In genomic region chr15:73870700-73871408, GRCh38 we compare ENCODE assay signal across 13 cellular contexts. TPM values are rescaled to one million over a fixed set of nuclear protein-coding genes. Genes with fewer than 3 reads are reported as not detected.
DNase-seq lines count a peak whose midpoint lies in the region; TF ChIP-seq lines count a peak whose summit lies in the region.
"Had no signal": no experiment of that assay in that cellular context is flagged by ENCODE, and none has a peak within 500 bp of the region (broad histone marks: within the 10 kb centered on the region; RNA-seq: fewer than 3 reads in every experiment).

No MANE protein-coding gene starts in this region.

- peaks cover 100% of the 10 kb centered on the region for H3K27me3 Mint-ChIP-seq in Calu3 (ENCODE audit: unreplicated experiment)

- CTCF ChIA-PET in Calu3 (lab: Charles Lee), result interaction anchor here (1.1 kb wide), 1 partner anchor 38 kb away, joined by 3 read pairs; no protein-coding TSS in a partner anchor
- CTCF ChIA-PET in mammary epithelial cell (lab: Charles Lee; ENCODE audit: low non-redundant PET), result no interaction called here

- H3K9ac ChIP-seq in mammary epithelial cell (ENCODE audit: insufficient read depth, low read length), result no peak overlapping the region

- no peak overlapping the region for H2AFZ ChIP-seq in mammary epithelial cell (ENCODE audit: low read depth, low read length)

- H3K36me3 Mint-ChIP-seq in Calu3 (ENCODE audit: insufficient read depth, unreplicated experiment), result no peaks in the 10 kb centered on the region

- TF ChIP-seq POLR2A in erythroblast (IDR thresholded peaks at IDR 0.05; ENCODE audit: low read length) (no peak), lower leg skin (IDR thresholded peaks at IDR 0.05) (no peak)

- no peak for TF ChIP-seq CTCF in Calu3 (IDR thresholded peaks at IDR 0.05; ENCODE audit: unreplicated experiment)
- TF ChIP-seq CTCF in lower leg skin (IDR thresholded peaks at IDR 0.05), result no peak
- TF ChIP-seq CTCF in mammary epithelial cell (conservative IDR thresholded peaks at IDR 0.05 in 1 of 2, IDR thresholded peaks at IDR 0.05 in 1 of 2; ENCODE audit: extremely low read depth in 1 of 2, insufficient read depth in 1 of 2, low read depth in 1 of 2, low read length in 2 of 2), result no peak

- 44 to 45% methylated on average over 17 of the region's 17 CpGs for WGBS in lower leg skin, 2 donors
- 61% methylated on average over 17 of the region's 17 CpGs for WGBS in mammary epithelial cell (ENCODE audit: low coverage, missing lambda C conversion rate)

- H3K79me2 ChIP-seq in mammary epithelial cell (ENCODE audit: insufficient read depth, low read length), result no peaks in the 10 kb centered on the region

- no peak overlapping the region for H3K27ac Mint-ChIP-seq in Calu3 (ENCODE audit: unreplicated experiment)
- H3K27ac Mint-ChIP-seq: progenitor cell of endocrine pancreas had no signal

- dilution Hi-C loops in mammary epithelial cell (cut with HindIII; ENCODE audit: low sequenced_read_pairs), result no loop called here

- peaks cover 3% of the 10 kb centered on the region for H3K9me3 Mint-ChIP-seq in Calu3 (ENCODE audit: low read depth, unreplicated experiment)

- H3K4me3 ChIP-seq in lower leg skin (ENCODE audit: low read depth, poor library complexity, severe bottlenecking) (no peak overlapping the region), mammary epithelial cell (replicated peaks in 1 of 3; ENCODE audit: insufficient read depth in 1 of 3, low read depth in 2 of 3, low read length in 3 of 3) (no peak overlapping the region)

- H3K4me1 Mint-ChIP-seq in Calu3 (ENCODE audit: low read depth, unreplicated experiment), result peaks cover 8% of the 10 kb centered on the region

- H4K20me1 ChIP-seq in mammary epithelial cell (ENCODE audit: insufficient read depth, low read length), result no peaks in the 10 kb centered on the region

- no peaks in the 10 kb centered on the region for H3K36me3 ChIP-seq in mammary epithelial cell (ENCODE audit: insufficient read depth, low read length)

- BruUV-seq in Calu3 (replicated peaks; lab: Mats Ljungman, UMichigan), result no TSS peak
- BruUV-seq in mammary epithelial cell (replicated peaks; lab: Mats Ljungman, UMichigan), result no TSS peak

- no peaks in the 10 kb centered on the region for H3K4me1 ChIP-seq in mammary epithelial cell (ENCODE audit: insufficient read depth, low read length)

- peaks cover 5% of the 10 kb centered on the region for H3K27me3 ChIP-seq in mammary epithelial cell (ENCODE audit: insufficient read depth, low read length)

- peak; percentile 22 for DNase-seq in Calu3
- DNase-seq in NCI-H2029 treated with DMSO at 0.1 percent for 48 hours (lab: John Stamatoyannopoulos, UW), result peak; percentile 14
- peak; percentile 18 to 44 for DNase-seq in erythroblast (lab: John Stamatoyannopoulos, UW)
- DNase-seq in lower leg skin (ENCODE audit: low spot score in 2 of 2), result peak; percentile 25 to 86
- no peak for DNase-seq in H4 (ENCODE audit: low spot score)
- no peak for DNase-seq in GM19240 (ENCODE audit: insufficient read length, low spot score)
- no peak for DNase-seq in mammary epithelial cell
- DNase-seq in SHP77 treated with DMSO at 0.1 percent for 48 hours (lab: John Stamatoyannopoulos, UW), result no peak
- DNase-seq: NCI-H2171 treated with DMSO at 0.1 percent for 48 hours had no signal

- H3K4me3 Mint-ChIP-seq in Calu3 (ENCODE audit: low read depth, unreplicated experiment), result no peak overlapping the region

- in situ Hi-C loops in mammary epithelial cell (cut with MboI; ENCODE audit: low sequenced_read_pairs in 2 of 2), result no loop called here

- intact Hi-C loops in Calu3 (cut with micrococcal nuclease; ENCODE audit: unreplicated experiment), result no loop called here
- intact Hi-C loops in lower leg skin (cut with DNase I; ENCODE audit: low total_unique reads), result no loop called here
- intact Hi-C loops in mammary epithelial cell (cut with micrococcal nuclease), result loop anchor here (5.0 kb wide), 1 partner anchor 56 kb away; the partner anchor contains the start of gene LOXL1

- no peaks in the 10 kb centered on the region for H3K9me3 ChIP-seq in mammary epithelial cell (replicated peaks; ENCODE audit: insufficient read depth, low read length)

- H3K4me2 ChIP-seq in mammary epithelial cell (ENCODE audit: insufficient read depth, low read depth, low read length), result no peak overlapping the region

- no peak overlapping the region for H3K27ac ChIP-seq in mammary epithelial cell (ENCODE audit: insufficient read depth, low read depth, low read length)

RNA-seq across cellular contexts. Expression of gene TBC1D21, which starts 2.5 kb away (rescaled TPM):
- total RNA-seq in Calu3 (2022) (not detected in 2 replicates), lower leg skin (not detected), mammary epithelial cell (not detected)
- not detected in 2 replicates for total RNA-seq in H4 (2014; rRNA removed; shearing (Covaris generic))
- polyA plus RNA-seq in mammary epithelial cell, result not detected
- not detected for polyA minus RNA-seq in mammary epithelial cell
- total RNA-seq: fibroblast of lung, lung microvascular endothelial cell, progenitor cell of endocrine pancreas, temporal lobe had no signal
- polyA plus RNA-seq: fibroblast of lung had no signal

RNA-seq across cellular contexts. Expression of gene LOXL1, which starts 55.4 kb away (rescaled TPM):
- 2.1 and 2.2 TPM in 2 replicates for total RNA-seq in Calu3 (2022)
- 1 to 10 TPM; 4.6 to 8.2 (median 6.6) TPM for total RNA-seq in lower leg skin
- total RNA-seq in H4 (2014; rRNA removed; shearing (Covaris generic)), result 53.2 and 104 TPM in 2 replicates
- 10 to 100 TPM in 1 of 2 donors, 1 to 10 TPM in 1; 5.0 to 23.0 TPM for total RNA-seq in mammary epithelial cell
- polyA plus RNA-seq in mammary epithelial cell, result 18.7 TPM
- polyA minus RNA-seq in mammary epithelial cell, result 6.0 TPM

Comparison
In these comparisons a context has a peak if more than half of its experiments do, and no peak if none do; other contexts are left out.
1. DNase-seq: peak in Calu3 (single experiment), NCI-H2029 treated with DMSO at 0.1 percent for 48 hours (single experiment), erythroblast (2 of 2) and lower leg skin (2 of 2); none in H4 (single experiment), GM19240 (single experiment), mammary epithelial cell (single experiment) and SHP77 treated with DMSO at 0.1 percent for 48 hours (single experiment).